Comparison of ENCODE assay signal across 15 cellular contexts in genomic region chr16:87207509-87207908, GRCh38.
A peak's percentile ranks its signal among the peaks of the same experiment; 100 is the strongest.
DNase-seq lines count a peak whose midpoint lies in the region; ATAC-seq, FAIRE-seq and TF ChIP-seq lines count a peak whose summit lies in the region.
"Had no signal": no experiment of that assay in that cellular context is flagged by ENCODE, and none has a peak within 500 bp of the region (broad histone marks: within the 10 kb centered on the region; RNA-seq: fewer than 3 reads in every experiment).

No MANE protein-coding gene starts in this region.

- H2BK15ac ChIP-seq in mesenchymal stem cell (ENCODE audit: low read depth, poor library complexity, severe bottlenecking): no peak overlapping the region

- H3K18ac ChIP-seq in mesenchymal stem cell (ENCODE audit: low read depth in 1 of 2, low read length in 2 of 2): no peak overlapping the region

- TF ChIP-seq RAD21 in HepG2 (CRISPR knock-in tag; IDR thresholded peaks at IDR 0.05): no peak

- H3K36me3 ChIP-seq in HepG2 (replicated peaks in 1 of 2; ENCODE audit: control insufficient read depth in 1 of 2, insufficient read depth in 2 of 2, low read length in 2 of 2): no peaks in the 10 kb centered on the region
- H3K36me3 ChIP-seq in right lobe of liver: no peaks in the 10 kb centered on the region
- no peaks in the 10 kb centered on the region for H3K36me3 ChIP-seq in mesenchymal stem cell (ENCODE audit: control insufficient read depth in 1 of 2, insufficient read depth in 2 of 2, low read depth in 1 of 2, low read length in 2 of 2)
- H3K36me3 ChIP-seq: neural progenitor cell, transverse colon had no signal

- H3K4me3 ChIP-seq in HepG2 (replicated peaks in 1 of 3; ENCODE audit: insufficient read depth in 1 of 3, low read depth in 2 of 3, low read length in 3 of 3): no peak overlapping the region
- no peak overlapping the region for H3K4me3 ChIP-seq in right lobe of liver
- no peak overlapping the region for H3K4me3 ChIP-seq in epithelial cell of esophagus (ENCODE audit: low read length)
- peak overlapping the region in 1 of 2 experiments; percentile 48 for H3K4me3 ChIP-seq in mesenchymal stem cell (ENCODE audit: insufficient read depth in 1 of 2, low read depth in 1 of 2, low read length in 2 of 2)
- H3K4me3 ChIP-seq: neural progenitor cell, transverse colon had no signal

- no peak for TF ChIP-seq CTCF in HepG2 (CRISPR knock-in tag; IDR thresholded peaks at IDR 0.05)
- TF ChIP-seq CTCF in right lobe of liver (IDR thresholded peaks at IDR 0.05): no peak
- no peak for TF ChIP-seq CTCF in epithelial cell of esophagus (IDR thresholded peaks at IDR 0.05; ENCODE audit: insufficient read depth, low read depth, low read length, missing control alignments)

- no peak for TF ChIP-seq POLR2A in HepG2 (IDR thresholded peaks at IDR 0.05; ENCODE audit: insufficient read depth in 1 of 2, low read depth in 2 of 2, low read length in 2 of 2)
- no peak for TF ChIP-seq POLR2A in right lobe of liver (IDR thresholded peaks at IDR 0.05)

- 34% methylated on average over 7 of the region's 7 CpGs for WGBS in HepG2 (ENCODE audit: low lambda C conversion rate)
- 58% methylated on average over 7 of the region's 7 CpGs for WGBS in right lobe of liver (ENCODE audit: insufficient coverage, low coverage, low lambda C conversion rate, missing lambda C conversion rate)
- 73% methylated on average over 6 of the region's 7 CpGs for WGBS in mesenchymal stem cell

- no peak overlapping the region for H3K4ac ChIP-seq in mesenchymal stem cell (ENCODE audit: low read depth in 1 of 2, low read length in 2 of 2)

- H3K27ac ChIP-seq in HepG2 (ENCODE audit: extremely low read length, insufficient read depth, low read length) (no peak overlapping the region), right lobe of liver (no peak overlapping the region), mesenchymal stem cell (ENCODE audit: low read length, poor library complexity, severe bottlenecking) (peak overlapping the region; percentile 75)
- H3K27ac ChIP-seq: neural progenitor cell had no signal

- H3K4me2 ChIP-seq in HepG2 (ENCODE audit: low read depth, low read length) (no peak overlapping the region), mesenchymal stem cell (ENCODE audit: low read length, poor library complexity, severe bottlenecking) (peak overlapping the region; percentile 42)
- H3K4me2 ChIP-seq: neural progenitor cell had no signal

- no peak overlapping the region for H2AFZ ChIP-seq in HepG2 (ENCODE audit: low read length)
- no peak overlapping the region for H2AFZ ChIP-seq in mesenchymal stem cell (ENCODE audit: low read depth, low read length)
- H2AFZ ChIP-seq: neural progenitor cell had no signal

- no peak; the same call in 2 of the 3 replicates for ATAC-seq in HepG2
- no peak for ATAC-seq in right lobe of liver
- ATAC-seq in HG03354 (IDR thresholded peaks at IDR 0.05; ENCODE audit: poor library complexity, severe bottlenecking, unreplicated experiment): no peak

- no peaks in the 10 kb centered on the region for H3K79me1 ChIP-seq in mesenchymal stem cell (replicated peaks; ENCODE audit: low read length, poor library complexity, severe bottlenecking)

- 0 out of 2 replicates have a peak, but pooled peaks cover 18% of the 10 kb centered on the region for H3K4me1 ChIP-seq in HepG2 (ENCODE audit: insufficient read depth, low read length)
- H3K4me1 ChIP-seq in right lobe of liver: no peaks in the 10 kb centered on the region
- H3K4me1 ChIP-seq in mesenchymal stem cell (ENCODE audit: control insufficient read depth, insufficient read depth, low read depth, low read length): peaks cover 11% of the 10 kb centered on the region
- H3K4me1 ChIP-seq: neural progenitor cell, transverse colon had no signal

- intact Hi-C loops in HepG2 (cut with micrococcal nuclease; ENCODE audit: unreplicated experiment) (no loop called here), right lobe of liver (cut with DNase I) (no loop called here)

- H2BK12ac ChIP-seq in mesenchymal stem cell (ENCODE audit: low read length in 2 of 2): no peak overlapping the region

- TF ChIP-seq EP300 in HepG2 (IDR thresholded peaks at IDR 0.05; ENCODE audit: low read depth in 2 of 2, low read length in 2 of 2) (no peak), HepG2 (CRISPR knock-in tag; IDR thresholded peaks at IDR 0.05; ENCODE audit: borderline replicate concordance) (no peak)

- H3K14ac ChIP-seq in mesenchymal stem cell (ENCODE audit: low read length in 2 of 2): no peak overlapping the region

- CTCF ChIA-PET in HepG2 (lab: Yijun Ruan, JAX; ENCODE audit: low intra/inter-chr PET ratio, low total read pairs): no interaction called here

- H3K23ac ChIP-seq in mesenchymal stem cell (ENCODE audit: low read length in 2 of 2): no peak overlapping the region

- H3K27me3 ChIP-seq in HepG2 (ENCODE audit: control insufficient read depth in 1 of 2, insufficient read depth in 2 of 2, low read length in 2 of 2) (no peaks in the 10 kb centered on the region), right lobe of liver (no peaks in the 10 kb centered on the region), mesenchymal stem cell (ENCODE audit: control insufficient read depth in 1 of 2, insufficient read depth in 1 of 2, low read length in 2 of 2) (no peaks in the 10 kb centered on the region)
- H3K27me3 ChIP-seq: neural progenitor cell had no signal

- no peak overlapping the region for H2AK5ac ChIP-seq in mesenchymal stem cell (ENCODE audit: low read length, severe bottlenecking)

- H4K91ac ChIP-seq in mesenchymal stem cell (ENCODE audit: low read length): no peak overlapping the region

- H2BK5ac ChIP-seq in mesenchymal stem cell (ENCODE audit: low read depth, low read length, poor library complexity, severe bottlenecking): no peak overlapping the region

- H2BK120ac ChIP-seq in mesenchymal stem cell (ENCODE audit: low read depth, low read length): no peak overlapping the region

- FAIRE-seq in HepG2 (lab: Jason Lieb, UNC): peak; percentile 8
- FAIRE-seq: islet of Langerhans had no signal

- H3K9ac ChIP-seq in HepG2 (ENCODE audit: insufficient read depth, low read depth, low read length) (no peak overlapping the region), mesenchymal stem cell (ENCODE audit: low read length) (peak overlapping the region; percentile 82)
- H3K9ac ChIP-seq: neural progenitor cell had no signal

- POLR2A ChIA-PET in HepG2 (lab: Yijun Ruan, JAX): no interaction called here

- no peak for DNase-seq in HepG2 (ENCODE audit: low spot score)
- DNase-seq in right lobe of liver: no peak
- peak; percentile 51 for DNase-seq in epithelial cell of esophagus (ENCODE audit: low read depth)
- DNase-seq in mesenchymal stem cell: peak; percentile 61
- no peak for DNase-seq in activated CD4-positive, alpha-beta T cell treated with anti-CD3 and anti-CD28 coated beads, Interleukin-2, amount 50 U/mL, for 1 hour
- no peak for DNase-seq in activated T-cell treated with anti-CD3 and anti-CD28 coated beads, Interleukin-2, amount 50 U/mL, for 1 hour
- no peak for DNase-seq in HK-2 (ENCODE audit: unreplicated experiment)
- DNase-seq: 8988T; activated CD4-positive, alpha-beta T cell treated with anti-CD3 and anti-CD28 coated beads for 4 hours; activated naive CD4-positive, alpha-beta T cell; effector CD8-positive, alpha-beta T cell; transverse colon had no signal

- no peaks in the 10 kb centered on the region for H3K79me2 ChIP-seq in HepG2 (ENCODE audit: insufficient read depth, low read length)

- no peaks in the 10 kb centered on the region for H4K20me1 ChIP-seq in HepG2 (ENCODE audit: insufficient read depth, low read length)

- no peak overlapping the region for H4K8ac ChIP-seq in mesenchymal stem cell (ENCODE audit: low read length)

- no TSS peak for BruUV-seq in HepG2 (replicated peaks; lab: Mats Ljungman, UMichigan)

- H3K9me3 ChIP-seq in HepG2 (ENCODE audit: low read length): 0 out of 2 replicates have a peak, but pooled peaks cover 5% of the 10 kb centered on the region
- no peaks in the 10 kb centered on the region for H3K9me3 ChIP-seq in right lobe of liver
- H3K9me3 ChIP-seq in mesenchymal stem cell (ENCODE audit: control insufficient read depth, low read length): no peaks in the 10 kb centered on the region
- H3K9me3 ChIP-seq: transverse colon had no signal

- in situ Hi-C loops in HepG2 (cut with HindIII; ENCODE audit: extremely low pct_ligation_motif_present, low pct_unique_long_range_greater_than_20kb): no loop called here

TF ChIP-seq in HepG2, 621 proteins besides CTCF, POLR2A, EP300 and RAD21:
- TF ChIP-seq ZNF432 (CRISPR knock-in tag; IDR thresholded peaks at IDR 0.05; ENCODE audit: borderline replicate concordance) (no peak), ZSCAN21 (CRISPR knock-in tag; IDR thresholded peaks at IDR 0.05; ENCODE audit: borderline replicate concordance) (no peak), ZFP90 (CRISPR knock-in tag; IDR thresholded peaks at IDR 0.05; ENCODE audit: borderline replicate concordance) (no peak)

Comparison
In these comparisons a context has a peak if more than half of its experiments do, and no peak if none do; other contexts are left out.
1. DNase-seq: peak in epithelial cell of esophagus (single experiment) and mesenchymal stem cell (single experiment); none in HepG2 (single experiment), right lobe of liver (0 of 3), activated CD4-positive, alpha-beta T cell treated with anti-CD3 and anti-CD28 coated beads, Interleukin-2, amount 50 U/mL, for 1 hour (single experiment), activated T-cell treated with anti-CD3 and anti-CD28 coated beads, Interleukin-2, amount 50 U/mL, for 1 hour (single experiment) and HK-2 (single experiment).